11 cellular contexts compared by ENCODE assay signal in genomic region chr3:121724130-121724529, GRCh38. TPM values are rescaled to one million over a fixed set of nuclear protein-coding genes. Genes with fewer than 3 reads are reported as not detected.
DNase-seq lines count a peak whose midpoint lies in the region; ATAC-seq and TF ChIP-seq lines count a peak whose summit lies in the region.
"Had no signal": no experiment of that assay in that cellular context is flagged by ENCODE, and none has a peak within 500 bp of the region (broad histone marks: within the 10 kb centered on the region; RNA-seq: fewer than 3 reads in every experiment).

No MANE protein-coding gene starts in this region.

- H3K4me3 ChIP-seq in heart left ventricle = no peak overlapping the region
- H3K4me3 ChIP-seq in aorta (ENCODE audit: low read length in 2 of 2) = no peak overlapping the region
- H3K4me3 ChIP-seq: GM23248 had no signal

- peak; percentile 93 for ATAC-seq in GM18870 (IDR thresholded peaks at IDR 0.05; ENCODE audit: unreplicated experiment)
- peak; percentile 81 for ATAC-seq in HG02571 (IDR thresholded peaks at IDR 0.05; ENCODE audit: unreplicated experiment)
- peak; percentile 96 for ATAC-seq in HG03460 (IDR thresholded peaks at IDR 0.05; ENCODE audit: unreplicated experiment)
- no peak for ATAC-seq in heart left ventricle
- no peak for ATAC-seq in aorta (ENCODE audit: low FRiP score)

- no peak for TF ChIP-seq POLR2A in heart left ventricle (IDR thresholded peaks at IDR 0.05)

- H3K36me3 ChIP-seq in heart left ventricle = peaks cover 0 to 100% (median 96%) of the 10 kb centered on the region in 9 donors
- H3K36me3 ChIP-seq in aorta (ENCODE audit: control insufficient read depth in 1 of 2, insufficient read depth in 2 of 2, low read length in 1 of 2) = peaks cover 3 to 10% of the 10 kb centered on the region in 2 donors

- H3K27me3 ChIP-seq in heart left ventricle (no peaks in the 10 kb centered on the region), aorta (ENCODE audit: control insufficient read depth in 1 of 2, insufficient read depth in 2 of 2, low read length in 1 of 2) (no peaks in the 10 kb centered on the region)

- H3K27ac ChIP-seq in heart left ventricle (no peak overlapping the region), aorta (ENCODE audit: low read depth in 1 of 2, low read length in 2 of 2) (no peak overlapping the region)
- H3K27ac ChIP-seq: GM23248 had no signal

- 91 to 96% (median 92%) methylated on average over 1 of the region's 1 CpG for whole genome bisulfite sequencing in heart left ventricle, 4 donors
- 95% methylated on average over 1 of the region's 1 CpG for WGBS in aorta, 2 donors

- TF ChIP-seq CTCF in heart left ventricle (IDR thresholded peaks at IDR 0.05) = no peak

- DNase-seq in globus pallidus (ENCODE audit: low spot score) (peak; percentile 28), heart left ventricle (no peak), A172 (ENCODE audit: low spot score) (no peak), aorta (no peak)
- no peak for DNase-seq in stimulated activated CD4-positive, alpha-beta T cell treated with anti-CD3 and anti-CD28 coated beads, Interleukin-4, amount 100 ng/mL, for 1 hour
- DNase-seq: GM23248, NCI-H1436 treated with DMSO at 0.1 percent for 48 hours, SHP77 had no signal

- H3K9me3 ChIP-seq in heart left ventricle (peaks cover 0 to 5% (median 0%) of the 10 kb centered on the region in 12 donors), aorta (ENCODE audit: control insufficient read depth, low read length) (no peaks in the 10 kb centered on the region)

- intact Hi-C loops in heart left ventricle (cut with DNase I) = loop anchor here in 1 of 10 donors (10.0 kb wide), 1 partner anchor 59 kb away; the partner anchor contains the start of gene HCLS1
- intact Hi-C loops in aorta (cut with DNase I) = no loop called here

- H3K4me1 ChIP-seq in heart left ventricle (peaks cover 0 to 12% (median 0%) of the 10 kb centered on the region in 12 donors), aorta (ENCODE audit: control insufficient read depth in 1 of 2, insufficient read depth in 2 of 2, low read length in 2 of 2) (no peaks in the 10 kb centered on the region)

RNA-seq across cellular contexts. Expression of gene GOLGB1, which starts 25.4 kb away (rescaled TPM):
- 10 to 100 TPM; 28.5 to 90.9 (median 44.9) TPM for total RNA-seq in heart left ventricle
- 10 to 100 TPM; 14.4 to 21.4 TPM for polyA plus RNA-seq in heart left ventricle
- total RNA-seq in A172 (2014; rRNA removed; shearing (Covaris generic)) = 24.4 and 26.5 TPM in 2 replicates
- 10 to 100 TPM; 73.5 to 74.0 TPM for total RNA-seq in aorta
- polyA plus RNA-seq in aorta = 10 to 100 TPM; 14.5 to 25.5 TPM

Comparison
In these comparisons a context has a peak if more than half of its experiments do, and no peak if none do; other contexts are left out.
1. ATAC-seq: peak in GM18870 (single experiment), HG02571 (single experiment) and HG03460 (single experiment); none in heart left ventricle (0 of 4) and aorta (single experiment).